Comparison of ENCODE assay signal across 8 cellular contexts in the genomic region with DNA sequence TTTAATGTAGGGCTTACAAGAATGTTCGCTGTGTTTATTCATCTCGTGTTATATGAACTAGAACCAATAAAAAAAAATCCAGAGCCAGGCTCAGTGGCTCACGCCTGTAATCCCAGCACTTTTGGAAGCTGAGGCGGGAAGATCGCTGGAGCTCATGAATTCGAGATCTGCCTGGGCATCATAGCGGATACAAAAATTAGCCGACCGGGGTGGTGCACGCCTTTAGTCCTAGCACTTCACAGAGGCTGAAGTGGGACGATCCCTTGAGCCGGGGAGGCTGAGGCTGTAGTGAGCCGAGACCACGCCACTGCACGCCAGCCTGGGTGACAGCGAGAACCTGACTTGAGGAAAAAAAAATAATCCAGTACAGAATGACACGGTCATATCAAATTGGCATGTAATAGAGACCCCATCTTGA. TPM values are rescaled to one million over a fixed set of nuclear protein-coding genes. Genes with fewer than 3 reads are reported as not detected.
DNase-seq lines count a peak whose midpoint lies in the region; ATAC-seq and TF ChIP-seq lines count a peak whose summit lies in the region.

No MANE protein-coding gene starts in this region.

- no peak for TF ChIP-seq CTCF in GM12864 (IDR thresholded peaks at IDR 0.05; ENCODE audit: low read depth, low read length, missing control alignments)
- no peak for TF ChIP-seq CTCF in endodermal cell (conservative IDR thresholded peaks at IDR 0.05)
- TF ChIP-seq CTCF in nephron progenitor cell (IDR thresholded peaks at IDR 0.05), result no peak

- ATAC-seq in HG03135 (IDR thresholded peaks at IDR 0.05; ENCODE audit: unreplicated experiment) (peak; percentile 10), HG02571 (IDR thresholded peaks at IDR 0.05; ENCODE audit: unreplicated experiment) (no peak), HG03521 (IDR thresholded peaks at IDR 0.05; ENCODE audit: unreplicated experiment) (no peak)

- H3K36me3 Mint-ChIP-seq in T-helper 1 cell treated with Interleukin-12 subunit alpha and Interleukin-12 subunit beta and Interleukin-4 antibody, amounts not matched to agents 30 μg/mL and 1 μg/mL, for 36 hours (ENCODE audit: low read depth), result no peaks in the 10 kb centered on the region
- H3K36me3 Mint-ChIP-seq in endodermal cell (ENCODE audit: low read depth) (peaks cover 3% of the 10 kb centered on the region), nephron progenitor cell (ENCODE audit: low read depth) (peaks cover 14% of the 10 kb centered on the region)

- H3K27ac ChIP-seq in endodermal cell (ENCODE audit: low read depth, low read length), result peak overlapping the region; percentile 76

- H3K27ac Mint-ChIP-seq in T-helper 1 cell treated with Interleukin-12 subunit alpha and Interleukin-12 subunit beta and Interleukin-4 antibody, amounts not matched to agents 30 μg/mL and 1 μg/mL, for 36 hours, result peak overlapping the region; percentile 100
- peak overlapping the region; percentile 98 for H3K27ac Mint-ChIP-seq in endodermal cell
- H3K27ac Mint-ChIP-seq in nephron progenitor cell, result peak overlapping the region; percentile 99

- no peaks in the 10 kb centered on the region for H3K4me1 ChIP-seq in endodermal cell (ENCODE audit: control insufficient read depth, insufficient read depth, low read length)

- peaks cover 4% of the 10 kb centered on the region for H3K27me3 Mint-ChIP-seq in T-helper 1 cell treated with Interleukin-12 subunit alpha and Interleukin-12 subunit beta and Interleukin-4 antibody, amounts not matched to agents 30 μg/mL and 1 μg/mL, for 36 hours (ENCODE audit: low read depth)
- H3K27me3 Mint-ChIP-seq in endodermal cell (ENCODE audit: insufficient read depth), result no peaks in the 10 kb centered on the region
- peaks cover 3% of the 10 kb centered on the region for H3K27me3 Mint-ChIP-seq in nephron progenitor cell (ENCODE audit: low read depth, poor library complexity)

- no peaks in the 10 kb centered on the region for H3K9me3 ChIP-seq in endodermal cell (ENCODE audit: control insufficient read depth, low read length)

- peaks cover 59% of the 10 kb centered on the region for H3K4me1 Mint-ChIP-seq in T-helper 1 cell treated with Interleukin-12 subunit alpha and Interleukin-12 subunit beta and Interleukin-4 antibody, amounts not matched to agents 30 μg/mL and 1 μg/mL, for 36 hours (ENCODE audit: low read depth)
- H3K4me1 Mint-ChIP-seq in endodermal cell (peaks cover 16% of the 10 kb centered on the region), nephron progenitor cell (peaks cover 47% of the 10 kb centered on the region)

- no peaks in the 10 kb centered on the region for H3K27me3 ChIP-seq in endodermal cell (ENCODE audit: control insufficient read depth, insufficient read depth, low read length, poor library complexity, severe bottlenecking)

- no peaks in the 10 kb centered on the region for H3K9me3 Mint-ChIP-seq in T-helper 1 cell treated with Interleukin-12 subunit alpha and Interleukin-12 subunit beta and Interleukin-4 antibody, amounts not matched to agents 30 μg/mL and 1 μg/mL, for 36 hours
- H3K9me3 Mint-ChIP-seq in endodermal cell, result peaks cover 14% of the 10 kb centered on the region
- peaks cover 19% of the 10 kb centered on the region for H3K9me3 Mint-ChIP-seq in nephron progenitor cell

- H3K4me3 Mint-ChIP-seq in T-helper 1 cell treated with Interleukin-12 subunit alpha and Interleukin-12 subunit beta and Interleukin-4 antibody, amounts not matched to agents 30 μg/mL and 1 μg/mL, for 36 hours, result peak overlapping the region; percentile 99
- H3K4me3 Mint-ChIP-seq in endodermal cell, result peak overlapping the region; percentile 77
- peak overlapping the region; percentile 97 for H3K4me3 Mint-ChIP-seq in nephron progenitor cell

- H3K4me3 ChIP-seq in GM12864 (ENCODE audit: low read depth, low read length) (peak overlapping the region; percentile 62), endodermal cell (ENCODE audit: low read length) (peak overlapping the region; percentile 85)

- no peaks in the 10 kb centered on the region for H3K36me3 ChIP-seq in endodermal cell (ENCODE audit: control insufficient read depth, insufficient read depth, low read length)

- WGBS in endodermal cell (ENCODE audit: insufficient coverage in 1 of 2, insufficient read length in 1 of 2), 2 experiments, result 0 to 3% methylated on average over 15 to 17 of the region's 17 CpGs

- DNase-seq in GM12864 (ENCODE audit: low read depth) (peak; percentile 60), endodermal cell (peak; percentile 87), nephron progenitor cell (peak; percentile 31), AG08395 (ENCODE audit: low spot score) (no peak)

- peak overlapping the region; percentile 85 for H3K9ac ChIP-seq in endodermal cell (ENCODE audit: extremely low read depth, low read length, poor library complexity, severe bottlenecking)

RNA-seq across cellular contexts. Expression of a gene that starts 46.2 kb away (rescaled TPM):
- not detected for total RNA-seq in endodermal cell
- not detected for polyA plus RNA-seq in endodermal cell (2013, experiment 1 of 2)
- not detected for polyA plus RNA-seq in endodermal cell (2013, experiment 2 of 2)
